ENCODE assay signal across 9 cellular contexts in the genomic region with DNA sequence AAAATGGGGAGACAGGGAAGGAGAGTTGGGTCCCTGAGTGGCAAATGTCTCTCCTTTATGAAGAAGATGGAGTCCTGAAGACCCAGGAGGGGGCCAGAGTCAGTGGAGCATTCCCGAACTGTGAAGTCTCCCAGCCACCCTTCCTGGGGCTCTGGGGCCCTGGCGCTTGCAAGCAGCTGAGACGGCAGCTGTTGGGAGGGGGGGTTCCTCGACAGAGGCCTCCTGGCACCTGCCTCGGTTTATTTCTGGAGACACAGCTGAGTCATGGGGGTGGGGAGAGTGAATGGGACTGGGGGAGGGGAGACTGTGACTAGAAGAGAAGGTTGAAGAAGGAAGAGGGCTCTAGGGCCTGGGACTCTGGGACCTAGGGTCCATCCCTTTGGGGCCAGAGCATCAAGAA. TPM values are rescaled to one million over a fixed set of nuclear protein-coding genes. Genes with fewer than 3 reads are reported as not detected.
DNase-seq lines count a peak whose midpoint lies in the region; ATAC-seq and TF ChIP-seq lines count a peak whose summit lies in the region.
"Had no signal": no experiment of that assay in that cellular context is flagged by ENCODE, and none has a peak within 500 bp of the region (broad histone marks: within the 10 kb centered on the region; RNA-seq: fewer than 3 reads in every experiment).

No MANE protein-coding gene starts in this region.

- peak overlapping the region; percentile 97 for H3K27ac ChIP-seq in mesodermal cell (ENCODE audit: low read depth, low read length, severe bottlenecking)

- intact Hi-C loops in natural killer cell (cut with micrococcal nuclease), result no loop called here
- intact Hi-C loops in activated CD4-positive, alpha-beta T cell treated with anti-CD3 and anti-CD28 coated beads, Interleukin-2, amount 10 ng/mL, durations not matched to agents 24 days and 14 days (cut with micrococcal nuclease), result no loop called here

- H3K27me3 Mint-ChIP-seq in natural killer cell treated with Interleukin-12 subunit alpha and Interleukin-12 subunit beta and Interleukin-15 and Interleukin-18, amount 100 ng/mL, for 72 hours, result no peaks in the 10 kb centered on the region
- peaks cover 0 to 3% of the 10 kb centered on the region in 2 donors for H3K27me3 Mint-ChIP-seq in natural killer cell (ENCODE audit: low read depth in 2 of 2)
- peaks cover 14% of the 10 kb centered on the region for H3K27me3 Mint-ChIP-seq in activated CD4-positive, alpha-beta T cell treated with anti-CD3 and anti-CD28 coated beads, Interleukin-2, amount 10 ng/mL, durations not matched to agents 24 days and 14 days

- no peaks in the 10 kb centered on the region for H3K36me3 ChIP-seq in mesodermal cell (ENCODE audit: control insufficient read depth, insufficient read depth, low read length)

- 18 to 24% methylated on average over 5 of the region's 5 CpGs for WGBS in mesodermal cell (ENCODE audit: insufficient coverage in 2 of 2), 2 experiments

- no peak for ATAC-seq in natural killer cell treated with Interleukin-12 subunit alpha and Interleukin-12 subunit beta and Interleukin-15 and Interleukin-18, amount 100 ng/mL, for 72 hours
- no peak for ATAC-seq in natural killer cell

- peaks cover 40 to 43% of the 10 kb centered on the region in 2 donors for H3K4me1 Mint-ChIP-seq in natural killer cell treated with Interleukin-12 subunit alpha and Interleukin-12 subunit beta and Interleukin-15 and Interleukin-18, amount 100 ng/mL, for 72 hours (ENCODE audit: low read depth in 2 of 2)
- H3K4me1 Mint-ChIP-seq in natural killer cell, result peaks cover 34 to 40% of the 10 kb centered on the region in 2 donors
- H3K4me1 Mint-ChIP-seq in activated CD4-positive, alpha-beta T cell treated with anti-CD3 and anti-CD28 coated beads, Interleukin-2, amount 10 ng/mL, durations not matched to agents 24 days and 14 days, result peaks cover 47% of the 10 kb centered on the region

- no peaks in the 10 kb centered on the region for H3K9me3 Mint-ChIP-seq in natural killer cell treated with Interleukin-12 subunit alpha and Interleukin-12 subunit beta and Interleukin-15 and Interleukin-18, amount 100 ng/mL, for 72 hours
- H3K9me3 Mint-ChIP-seq in natural killer cell, result no peaks in the 10 kb centered on the region
- H3K9me3 Mint-ChIP-seq in activated CD4-positive, alpha-beta T cell treated with anti-CD3 and anti-CD28 coated beads, Interleukin-2, amount 10 ng/mL, durations not matched to agents 24 days and 14 days, result no peaks in the 10 kb centered on the region

- TF ChIP-seq CTCF in natural killer cell (IDR thresholded peaks at IDR 0.05), result no peak
- TF ChIP-seq CTCF in choroid plexus epithelial cell (conservative IDR thresholded peaks at IDR 0.05; ENCODE audit: low read depth, low read length), result no peak

- H3K4me1 ChIP-seq in mesodermal cell (ENCODE audit: control insufficient read depth, insufficient read depth, low read length, poor library complexity, severe bottlenecking), result peaks cover 78% of the 10 kb centered on the region

- no peak for DNase-seq in natural killer cell treated with Interleukin-12 subunit alpha and Interleukin-12 subunit beta and Interleukin-15 and Interleukin-18, amount 100 ng/mL, for 72 hours (ENCODE audit: low spot score)
- no peak for DNase-seq in natural killer cell
- DNase-seq in choroid plexus epithelial cell (ENCODE audit: low read depth), result peak; percentile 32
- no peak for DNase-seq in GDM1 (lab: John Stamatoyannopoulos, UW)
- DNase-seq in activated CD4-positive, alpha-beta T cell treated with anti-CD3 and anti-CD28 coated beads, Interleukin-2, amount 10 ng/mL, durations not matched to agents 24 days and 14 days, result no peak
- no peak for DNase-seq in NOMO-1 (lab: John Stamatoyannopoulos, UW; ENCODE audit: unreplicated experiment in 2 of 2)
- no peak for DNase-seq in NCI-H2081 (lab: John Stamatoyannopoulos, UW)

- H3K9me3 ChIP-seq in mesodermal cell (ENCODE audit: control insufficient read depth, low read length), result no peaks in the 10 kb centered on the region

- no peaks in the 10 kb centered on the region for H3K36me3 Mint-ChIP-seq in natural killer cell treated with Interleukin-12 subunit alpha and Interleukin-12 subunit beta and Interleukin-15 and Interleukin-18, amount 100 ng/mL, for 72 hours
- no peaks in the 10 kb centered on the region for H3K36me3 Mint-ChIP-seq in natural killer cell
- H3K36me3 Mint-ChIP-seq in activated CD4-positive, alpha-beta T cell treated with anti-CD3 and anti-CD28 coated beads, Interleukin-2, amount 10 ng/mL, durations not matched to agents 24 days and 14 days (ENCODE audit: low read depth), result no peaks in the 10 kb centered on the region

- peak overlapping the region; percentile 38 to 98 for H3K27ac Mint-ChIP-seq in natural killer cell treated with Interleukin-12 subunit alpha and Interleukin-12 subunit beta and Interleukin-15 and Interleukin-18, amount 100 ng/mL, for 72 hours
- peak overlapping the region in 1 of 2 donors; percentile 52 for H3K27ac Mint-ChIP-seq in natural killer cell
- no peak overlapping the region for H3K27ac Mint-ChIP-seq in activated CD4-positive, alpha-beta T cell treated with anti-CD3 and anti-CD28 coated beads, Interleukin-2, amount 10 ng/mL, durations not matched to agents 24 days and 14 days

- no peak overlapping the region for H3K4me3 ChIP-seq in choroid plexus epithelial cell (ENCODE audit: low read depth, low read length)
- H3K4me3 ChIP-seq in mesodermal cell (ENCODE audit: extremely low read depth, insufficient read depth, low read length, poor library complexity, severe bottlenecking), result peak overlapping the region; percentile 8

- H3K4me3 Mint-ChIP-seq in natural killer cell treated with Interleukin-12 subunit alpha and Interleukin-12 subunit beta and Interleukin-15 and Interleukin-18, amount 100 ng/mL, for 72 hours, result no peak overlapping the region
- H3K4me3 Mint-ChIP-seq in natural killer cell, result no peak overlapping the region
- H3K4me3 Mint-ChIP-seq in activated CD4-positive, alpha-beta T cell treated with anti-CD3 and anti-CD28 coated beads, Interleukin-2, amount 10 ng/mL, durations not matched to agents 24 days and 14 days, result no peak overlapping the region

RNA-seq across cellular contexts. Expression of gene NES, which starts 14.0 kb away (rescaled TPM):
- not detected for total RNA-seq in natural killer cell treated with Interleukin-12 subunit alpha and Interleukin-12 subunit beta and Interleukin-15 and Interleukin-18, amount 100 ng/mL, for 72 hours
- total RNA-seq in natural killer cell, result not detected
- 217 TPM for polyA plus RNA-seq in mesodermal cell (2013, experiment 1 of 2)
- 200 TPM for polyA plus RNA-seq in mesodermal cell (2013, experiment 2 of 2)
- 0.05 TPM in 2 replicates for total RNA-seq in activated CD4-positive, alpha-beta T cell treated with anti-CD3 and anti-CD28 coated beads, Interleukin-2, amount 10 ng/mL, durations not matched to agents 24 days and 14 days

RNA-seq across cellular contexts. Expression of gene BCAN, which starts 21.3 kb away (rescaled TPM):
- under 1 TPM; 0.36 to 0.67 TPM for total RNA-seq in natural killer cell treated with Interleukin-12 subunit alpha and Interleukin-12 subunit beta and Interleukin-15 and Interleukin-18, amount 100 ng/mL, for 72 hours
- total RNA-seq in natural killer cell, result under 1 TPM; 0.18 to 0.25 (median 0.19) TPM
- polyA plus RNA-seq in mesodermal cell (2013, experiment 1 of 2), result 0.77 TPM
- 0.71 TPM for polyA plus RNA-seq in mesodermal cell (2013, experiment 2 of 2)
- total RNA-seq in activated CD4-positive, alpha-beta T cell treated with anti-CD3 and anti-CD28 coated beads, Interleukin-2, amount 10 ng/mL, durations not matched to agents 24 days and 14 days, result not detected in 2 replicates
- polyA plus RNA-seq: neural cell had no signal

RNA-seq across cellular contexts. Expression of gene CRABP2, which starts 42.2 kb away (rescaled TPM):
- total RNA-seq in natural killer cell treated with Interleukin-12 subunit alpha and Interleukin-12 subunit beta and Interleukin-15 and Interleukin-18, amount 100 ng/mL, for 72 hours, result 1 to 10 TPM; 2.4 to 4.6 TPM
- 1 to 10 TPM; 3.0 to 3.8 (median 3.0) TPM for total RNA-seq in natural killer cell
- 675 TPM for polyA plus RNA-seq in mesodermal cell (2013, experiment 1 of 2)
- polyA plus RNA-seq in mesodermal cell (2013, experiment 2 of 2), result 571 TPM
- total RNA-seq in activated CD4-positive, alpha-beta T cell treated with anti-CD3 and anti-CD28 coated beads, Interleukin-2, amount 10 ng/mL, durations not matched to agents 24 days and 14 days, result 0.62 and 1.4 TPM in 2 replicates

RNA-seq across cellular contexts. Expression of gene HAPLN2, which starts 44.0 kb away (rescaled TPM):
- not detected for total RNA-seq in natural killer cell treated with Interleukin-12 subunit alpha and Interleukin-12 subunit beta and Interleukin-15 and Interleukin-18, amount 100 ng/mL, for 72 hours
- total RNA-seq in natural killer cell, result not detected
- 0.52 TPM for polyA plus RNA-seq in mesodermal cell (2013, experiment 1 of 2)
- polyA plus RNA-seq in mesodermal cell (2013, experiment 2 of 2), result not detected
- total RNA-seq in activated CD4-positive, alpha-beta T cell treated with anti-CD3 and anti-CD28 coated beads, Interleukin-2, amount 10 ng/mL, durations not matched to agents 24 days and 14 days, result not detected in 2 replicates
